ENCODE assay signal across 29 cellular contexts in the genomic region with DNA sequence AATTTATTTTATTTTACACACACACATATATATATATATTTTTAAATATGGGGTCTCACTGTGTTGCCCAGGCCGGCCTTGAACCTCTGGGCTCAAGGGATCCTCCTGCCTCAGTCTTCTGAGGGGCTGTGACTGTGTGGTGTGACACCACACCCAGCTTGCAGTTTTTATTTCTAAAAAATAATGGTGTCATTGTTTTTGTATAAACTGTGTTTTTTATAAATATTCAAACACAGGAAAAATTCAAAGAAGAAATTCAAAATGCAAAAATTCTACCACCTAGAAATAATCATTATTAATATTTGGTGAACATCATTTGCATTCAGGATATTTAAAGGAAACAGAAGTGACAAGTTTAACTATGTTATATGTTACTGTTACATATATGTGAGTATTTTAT. TPM values are rescaled to one million over a fixed set of nuclear protein-coding genes. Genes with fewer than 3 reads are reported as not detected.
"Had no signal": no experiment of that assay in that cellular context is flagged by ENCODE, and none has a peak within 500 bp of the region (broad histone marks: within the 10 kb centered on the region; RNA-seq: fewer than 3 reads in every experiment).

No MANE protein-coding gene starts in this region.

- H3K27ac Mint-ChIP-seq: nephron; neural progenitor cell; progenitor cell of endocrine pancreas; stimulated activated effector memory CD8-positive, alpha-beta T cell treated with anti-CD3 and anti-CD28 coated beads, Interleukin-12 subunit alpha, Interleukin-12 subunit beta, amount 100 ng/mL, for 72 hours; stimulated activated naive B cell treated with anti-CD40 and anti-IgM and Interleukin-4, amounts not matched to agents 10 μg/mL and 1 μg/mL and 100 μg/mL, for 72 hours; stimulated activated naive CD8-positive, alpha-beta T cell treated with anti-CD3 and anti-CD28 coated beads, Interleukin-15, Interleukin-2, amounts not matched to agents 100 ng/mL and 50 ng/mL, for 24 hours had no signal

- H3K36me3 ChIP-seq: ovary had no signal

- H3K27me3 ChIP-seq: neural progenitor cell, ovary, stomach, thyroid gland, tibial nerve, upper lobe of left lung, vagina had no signal

- H3K27me3 Mint-ChIP-seq: progenitor cell of endocrine pancreas; stimulated activated naive B cell treated with anti-CD40 and anti-IgM and Interleukin-4, amounts not matched to agents 10 μg/mL and 1 μg/mL and 100 μg/mL, for 72 hours; stimulated activated naive CD8-positive, alpha-beta T cell treated with anti-CD3 and anti-CD28 coated beads, Interleukin-15, Interleukin-2, amounts not matched to agents 100 ng/mL and 50 ng/mL, for 24 hours had no signal

- DNase-seq: natural killer cell; occipital lobe; ovary; posterior cingulate gyrus; psoas muscle; right cardiac atrium; stimulated activated CD4-positive, alpha-beta T cell treated with anti-CD3 and anti-CD28 coated beads, Interleukin-15, amount 100 ng/mL, for 24 hours; stimulated activated CD4-positive, alpha-beta T cell treated with anti-CD3 and anti-CD28 coated beads, Interleukin-2, amount 100 ng/mL, for 24 hours; stimulated activated CD4-positive, alpha-beta T cell treated with anti-CD3 and anti-CD28 coated beads, Interleukin-2, amount 100 ng/mL, for 48 hours; stimulated activated CD4-positive, alpha-beta T cell treated with anti-CD3 and anti-CD28 coated beads, Interleukin-4, amount 100 ng/mL, for 24 hours; stimulated activated naive B cell treated with anti-CD40 and anti-IgM and Interleukin-4, amounts not matched to agents 10 μg/mL and 1 μg/mL and 100 μg/mL, for 72 hours; stimulated activated naive CD4-positive, alpha-beta T cell treated with Interleukin-2 at 50 U/mL for 16 hours; stomach; thyroid gland; trophoblast cell; upper lobe of left lung had no signal

- H3K9ac ChIP-seq: neural progenitor cell, parathyroid adenoma had no signal

- ATAC-seq: natural killer cell; psoas muscle; right cardiac atrium; sciatic nerve; stimulated activated effector memory CD8-positive, alpha-beta T cell treated with anti-CD3 and anti-CD28 coated beads, Interleukin-12 subunit alpha, Interleukin-12 subunit beta, amount 100 ng/mL, for 72 hours; stimulated activated naive B cell treated with anti-CD40 and anti-IgM and Interleukin-4, amounts not matched to agents 10 μg/mL and 1 μg/mL and 100 μg/mL, for 72 hours had no signal

- FAIRE-seq: urothelium cell line had no signal

- H3K4me2 ChIP-seq: neural progenitor cell had no signal

- H2AFZ ChIP-seq: neural progenitor cell, parathyroid adenoma had no signal

- H3K9me3 Mint-ChIP-seq: natural killer cell; nephron; neural progenitor cell; stimulated activated effector memory CD8-positive, alpha-beta T cell treated with anti-CD3 and anti-CD28 coated beads, Interleukin-12 subunit alpha, Interleukin-12 subunit beta, amount 100 ng/mL, for 72 hours; stimulated activated naive B cell treated with anti-CD40 and anti-IgM and Interleukin-4, amounts not matched to agents 10 μg/mL and 1 μg/mL and 100 μg/mL, for 72 hours; stimulated activated naive CD8-positive, alpha-beta T cell treated with anti-CD3 and anti-CD28 coated beads, Interleukin-15, Interleukin-2, amounts not matched to agents 100 ng/mL and 50 ng/mL, for 24 hours had no signal

- H3K9me3 ChIP-seq: ovary, psoas muscle, stomach, thoracic aorta, thyroid gland, tibial nerve, upper lobe of left lung, vagina had no signal

- H3K27ac ChIP-seq: neural progenitor cell, ovary, parathyroid adenoma, psoas muscle, skin epidermis, stomach, thoracic aorta, thyroid gland, tibial nerve, upper lobe of left lung, vagina had no signal

- H3K4me3 Mint-ChIP-seq: natural killer cell; nephron; neural progenitor cell; stimulated activated effector memory CD8-positive, alpha-beta T cell treated with anti-CD3 and anti-CD28 coated beads, Interleukin-12 subunit alpha, Interleukin-12 subunit beta, amount 100 ng/mL, for 72 hours; stimulated activated naive B cell treated with anti-CD40 and anti-IgM and Interleukin-4, amounts not matched to agents 10 μg/mL and 1 μg/mL and 100 μg/mL, for 72 hours; stimulated activated naive CD8-positive, alpha-beta T cell treated with anti-CD3 and anti-CD28 coated beads, Interleukin-15, Interleukin-2, amounts not matched to agents 100 ng/mL and 50 ng/mL, for 24 hours had no signal

- H3K4me3 ChIP-seq: neural progenitor cell, ovary, psoas muscle, skin epidermis, stomach, thoracic aorta, thyroid gland, tibial nerve, upper lobe of left lung, vagina had no signal

- H3K36me3 Mint-ChIP-seq: neural progenitor cell had no signal

RNA-seq across cellular contexts. Expression of gene ECT2L, which starts 19.2 kb away (rescaled TPM):
- total RNA-seq: progenitor cell of endocrine pancreas, psoas muscle, thoracic aorta, vagina had no signal
- polyA plus RNA-seq: neural cell had no signal
